11 cellular contexts compared by ENCODE assay signal in genomic region chr3:34012102-34012461, GRCh38.
DNase-seq lines count a peak whose midpoint lies in the region; ATAC-seq, FAIRE-seq and TF ChIP-seq lines count a peak whose summit lies in the region.
"Had no signal": no experiment of that assay in that cellular context is flagged by ENCODE, and none has a peak within 500 bp of the region (broad histone marks: within the 10 kb centered on the region; RNA-seq: fewer than 3 reads in every experiment).

No MANE protein-coding gene starts in this region.

- H3K9me3 Mint-ChIP-seq in astrocyte (ENCODE audit: unreplicated experiment) = no peaks in the 10 kb centered on the region
- H3K9me3 Mint-ChIP-seq: naive thymus-derived CD8-positive, alpha-beta T cell; stimulated activated effector memory CD8-positive, alpha-beta T cell treated with anti-CD3 and anti-CD28 coated beads, Interleukin-12 subunit alpha, Interleukin-12 subunit beta, amount 100 ng/mL, for 72 hours had no signal

- no peaks in the 10 kb centered on the region for H4K20me1 ChIP-seq in astrocyte (ENCODE audit: insufficient read depth, low read length)

- H3K27me3 ChIP-seq in astrocyte (ENCODE audit: insufficient read depth, low read length) = no peaks in the 10 kb centered on the region

- H3K4me2 ChIP-seq in astrocyte (ENCODE audit: low read length) = peak overlapping the region; percentile 74

- peak overlapping the region; percentile 63 for H3K27ac Mint-ChIP-seq in astrocyte (ENCODE audit: unreplicated experiment)
- H3K27ac Mint-ChIP-seq: stimulated activated effector memory CD8-positive, alpha-beta T cell treated with anti-CD3 and anti-CD28 coated beads, Interleukin-12 subunit alpha, Interleukin-12 subunit beta, amount 100 ng/mL, for 72 hours had no signal

- H3K9ac ChIP-seq in astrocyte (ENCODE audit: low read length) = peak overlapping the region; percentile 53

- H3K9me3 ChIP-seq in astrocyte (ENCODE audit: insufficient read depth, low read depth, low read length) = no peaks in the 10 kb centered on the region

- H3K27me3 Mint-ChIP-seq in astrocyte (ENCODE audit: low read depth, unreplicated experiment) = no peaks in the 10 kb centered on the region

- no peaks in the 10 kb centered on the region for H3K36me3 ChIP-seq in astrocyte (ENCODE audit: insufficient read depth, low read length)

- peak; percentile 74 for FAIRE-seq in HTR-8/SVneo (lab: Jason Lieb, UNC)
- FAIRE-seq in astrocyte (lab: Jason Lieb, UNC) = peak; percentile 100

- H3K4me1 Mint-ChIP-seq in astrocyte (ENCODE audit: low read depth, unreplicated experiment) = peaks cover 30% of the 10 kb centered on the region

- ATAC-seq in GM18511 (IDR thresholded peaks at IDR 0.05; ENCODE audit: unreplicated experiment) = no peak
- ATAC-seq: naive thymus-derived CD8-positive, alpha-beta T cell; stimulated activated effector memory CD8-positive, alpha-beta T cell treated with anti-CD3 and anti-CD28 coated beads, Interleukin-12 subunit alpha, Interleukin-12 subunit beta, amount 100 ng/mL, for 72 hours had no signal

- no peaks in the 10 kb centered on the region for H3K36me3 Mint-ChIP-seq in astrocyte (ENCODE audit: low read depth, unreplicated experiment)
- H3K36me3 Mint-ChIP-seq: naive thymus-derived CD8-positive, alpha-beta T cell; stimulated activated effector memory CD8-positive, alpha-beta T cell treated with anti-CD3 and anti-CD28 coated beads, Interleukin-12 subunit alpha, Interleukin-12 subunit beta, amount 100 ng/mL, for 72 hours had no signal

- H2AFZ ChIP-seq in astrocyte (ENCODE audit: low read depth, low read length) = no peak overlapping the region

- no peak overlapping the region for H3K4me3 Mint-ChIP-seq in astrocyte (ENCODE audit: unreplicated experiment)
- H3K4me3 Mint-ChIP-seq: naive thymus-derived CD8-positive, alpha-beta T cell; stimulated activated effector memory CD8-positive, alpha-beta T cell treated with anti-CD3 and anti-CD28 coated beads, Interleukin-12 subunit alpha, Interleukin-12 subunit beta, amount 100 ng/mL, for 72 hours had no signal

- no peak overlapping the region for H3K4me3 ChIP-seq in astrocyte (ENCODE audit: insufficient read depth, low read depth, low read length)

- H3K27ac ChIP-seq in astrocyte (ENCODE audit: low read depth, low read length) = peak overlapping the region; percentile 84

- H3K79me2 ChIP-seq in astrocyte (ENCODE audit: insufficient read depth, low read length) = no peaks in the 10 kb centered on the region

- DNase-seq in AG09319 (ENCODE audit: extremely low read depth, low read depth) = peak; percentile 85
- DNase-seq in HTR-8/SVneo (ENCODE audit: insufficient read length, low spot score) = peak; percentile 92
- peak; percentile 99 for DNase-seq in astrocyte (ENCODE audit: low read depth)
- DNase-seq in kidney tubule cell (ENCODE audit: low spot score) = peak; percentile 94
- no peak for DNase-seq in activated CD4-positive, CD25-positive, alpha-beta regulatory T cell (lab: John Stamatoyannopoulos, UW)
- no peak for DNase-seq in stimulated activated naive CD4-positive, alpha-beta T cell (lab: John Stamatoyannopoulos, UW)
- DNase-seq in stimulated activated CD4-positive, alpha-beta T cell treated with anti-CD3 and anti-CD28 coated beads, Interleukin-1b, Interleukin-23, amount 100 ng/mL, for 48 hours = no peak
- DNase-seq: amygdala; naive thymus-derived CD8-positive, alpha-beta T cell had no signal

- peaks cover 42% of the 10 kb centered on the region for H3K4me1 ChIP-seq in astrocyte (ENCODE audit: insufficient read depth, low read length)

- TF ChIP-seq CTCF in AG09319 (IDR thresholded peaks at IDR 0.05; ENCODE audit: low read depth, low read length) (no peak), astrocyte (IDR thresholded peaks at IDR 0.05; ENCODE audit: insufficient read depth, low read depth, low read length) (no peak)

Comparison
In these comparisons a context has a peak if more than half of its experiments do, and no peak if none do; other contexts are left out.
1. DNase-seq: peak in AG09319 (single experiment), HTR-8/SVneo (single experiment), astrocyte (single experiment) and kidney tubule cell (single experiment); none in activated CD4-positive, CD25-positive, alpha-beta regulatory T cell (0 of 4), stimulated activated naive CD4-positive, alpha-beta T cell (0 of 6) and stimulated activated CD4-positive, alpha-beta T cell treated with anti-CD3 and anti-CD28 coated beads, Interleukin-1b, Interleukin-23, amount 100 ng/mL, for 48 hours (single experiment).